In the genomic region with DNA sequence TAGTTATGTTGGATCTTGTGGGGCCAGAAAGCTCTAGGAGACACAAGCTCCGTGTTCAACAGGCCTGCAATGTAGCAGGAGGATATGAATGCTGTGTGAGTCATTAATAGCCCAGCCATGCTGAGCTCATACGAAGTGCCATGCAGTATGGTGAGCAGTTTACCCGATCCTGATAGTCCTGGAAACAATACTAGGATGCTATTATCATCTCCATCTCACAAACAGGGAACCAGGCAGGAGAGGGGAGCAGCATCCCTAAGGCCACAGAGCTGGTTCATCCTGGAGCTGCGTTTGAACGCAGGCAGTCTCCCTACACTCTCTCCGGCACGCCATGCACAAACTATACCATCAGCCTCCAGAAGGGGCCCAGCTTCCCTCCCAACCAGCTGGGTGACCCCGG, we compare ENCODE assay signal across 12 cellular contexts. TPM values are rescaled to one million over a fixed set of nuclear protein-coding genes. Genes with fewer than 3 reads are reported as not detected.
A peak's percentile ranks its signal among the peaks of the same experiment; 100 is the strongest.
DNase-seq lines count a peak whose midpoint lies in the region; ATAC-seq and TF ChIP-seq lines count a peak whose summit lies in the region.
"Had no signal": no experiment of that assay in that cellular context is flagged by ENCODE, and none has a peak within 500 bp of the region (broad histone marks: within the 10 kb centered on the region; RNA-seq: fewer than 3 reads in every experiment).

No MANE protein-coding gene starts in this region.

- TF ChIP-seq POLR2A in right lobe of liver (IDR thresholded peaks at IDR 0.05): no peak

- WGBS in right lobe of liver (ENCODE audit: insufficient coverage, low coverage, low lambda C conversion rate, missing lambda C conversion rate): 95% methylated on average over 5 of the region's 8 CpGs

- no peaks in the 10 kb centered on the region for H3K27me3 ChIP-seq in ACC112 (ENCODE audit: insufficient read depth, low read length)
- H3K27me3 ChIP-seq in right lobe of liver: no peaks in the 10 kb centered on the region
- H3K27me3 ChIP-seq: ovary had no signal

- peak overlapping the region; percentile 36 for H3K27ac ChIP-seq in ACC112 (ENCODE audit: low read depth, low read length)
- H3K27ac ChIP-seq in right lobe of liver: no peak overlapping the region
- H3K27ac ChIP-seq: ovary had no signal

- H3K36me3 ChIP-seq in ACC112 (ENCODE audit: insufficient read depth, low read length): no peaks in the 10 kb centered on the region
- no peaks in the 10 kb centered on the region for H3K36me3 ChIP-seq in right lobe of liver
- H3K36me3 ChIP-seq: ovary had no signal

- intact Hi-C loops in right lobe of liver (cut with DNase I): no loop called here

- DNase-seq in HS-5 (ENCODE audit: low read depth) (peak; percentile 68), cardiac fibroblast (ENCODE audit: low read depth in 2 of 2) (peak; percentile 67 to 90), right lobe of liver (no peak)
- no peak for DNase-seq in effector CD8-positive, alpha-beta T cell (lab: John Stamatoyannopoulos, UW)
- DNase-seq: activated CD4-positive, alpha-beta T cell treated with anti-CD3 and anti-CD28 coated beads, Interleukin-2, amount 10 ng/mL, durations not matched to agents 24 days and 14 days; activated naive CD8-positive, alpha-beta T cell treated with anti-CD3 and anti-CD28 coated beads, Interleukin-2, amount 50 U/mL, for 24 hours; CD4-positive, alpha-beta T cell; ovary had no signal

- H2AFZ ChIP-seq in ACC112 (ENCODE audit: low read length, unreplicated experiment): no peak overlapping the region

- H3K4me1 ChIP-seq in ACC112 (ENCODE audit: control insufficient read depth, insufficient read depth, low read length, unreplicated experiment) (peaks cover 16% of the 10 kb centered on the region), right lobe of liver (no peaks in the 10 kb centered on the region)

- TF ChIP-seq CTCF in cardiac fibroblast (IDR thresholded peaks at IDR 0.05; ENCODE audit: low read depth, low read length): peak; percentile 8
- TF ChIP-seq CTCF in right lobe of liver (IDR thresholded peaks at IDR 0.05): no peak

- H3K4me3 ChIP-seq in ACC112 (ENCODE audit: low read depth, low read length): no peak overlapping the region
- no peak overlapping the region for H3K4me3 ChIP-seq in cardiac fibroblast (replicated peaks in 1 of 2; ENCODE audit: low read depth in 2 of 2, low read length in 2 of 2)
- no peak overlapping the region for H3K4me3 ChIP-seq in right lobe of liver
- H3K4me3 ChIP-seq: ovary had no signal

- H3K79me2 ChIP-seq in ACC112 (ENCODE audit: control insufficient read depth, insufficient read depth, low read length, unreplicated experiment): peaks cover 3% of the 10 kb centered on the region

- ATAC-seq in right lobe of liver (peak; percentile 29 to 67 (median 40)), HG02852 (IDR thresholded peaks at IDR 0.05; ENCODE audit: unreplicated experiment) (no peak), HG03469 (IDR thresholded peaks at IDR 0.05; ENCODE audit: unreplicated experiment) (no peak), HG02610 (IDR thresholded peaks at IDR 0.05; ENCODE audit: unreplicated experiment) (no peak)
- ATAC-seq: activated naive CD8-positive, alpha-beta T cell treated with anti-CD3 and anti-CD28 coated beads, Interleukin-2, amount 50 U/mL, for 24 hours had no signal

- H3K9me3 ChIP-seq in right lobe of liver: no peaks in the 10 kb centered on the region
- H3K9me3 ChIP-seq: ovary had no signal

RNA-seq across cellular contexts. Expression of a gene that starts 20.5 kb away (rescaled TPM):
- total RNA-seq in right lobe of liver: 10 to 100 TPM; 18.4 to 56.1 (median 37.5) TPM

Comparison
In these comparisons a context has a peak if more than half of its experiments do, and no peak if none do; other contexts are left out.
1. DNase-seq: peak in HS-5 (single experiment) and cardiac fibroblast (2 of 2); none in right lobe of liver (0 of 3) and effector CD8-positive, alpha-beta T cell (single experiment).
2. ATAC-seq: peak in right lobe of liver (4 of 4); none in HG02852 (single experiment), HG03469 (single experiment) and HG02610 (single experiment).